In genomic region chr3:48635222-48636021, GRCh38 we compare ENCODE assay signal across 8 cellular contexts. TPM values are rescaled to one million over a fixed set of nuclear protein-coding genes. Genes with fewer than 3 reads are reported as not detected.
DNase-seq lines count a peak whose midpoint lies in the region; ATAC-seq and TF ChIP-seq lines count a peak whose summit lies in the region.

SLC26A6 (minus strand) TSS chr3:48635461; CDS start chr3:48635393, 68 bp downstream.

- H3K79me1 ChIP-seq in H9 (ENCODE audit: insufficient read depth, low read depth, low read length, poor library complexity, severe bottlenecking), result no peaks in the 10 kb centered on the region

- in situ Hi-C loops in G401 (cut with HindIII; ENCODE audit: low sequenced_read_pairs), result no loop called here

- no peak within 1 kb of the TSS for H2BK15ac ChIP-seq in H9 (ENCODE audit: low read depth, low read length)

- H4K91ac ChIP-seq in H9 (ENCODE audit: insufficient read length, low read depth, low read length), result no peak within 1 kb of the TSS

- no peaks in the 10 kb centered on the region for H3K9me3 ChIP-seq in H9 (ENCODE audit: control insufficient read depth, low read depth, low read length)

- H3K4me3 Mint-ChIP-seq in H9 (peak within 1 kb of the TSS; percentile 79 to 90), nephron progenitor cell (peak within 1 kb of the TSS; percentile 85)
- peak within 1 kb of the TSS; percentile 95 for H3K4me3 Mint-ChIP-seq in stimulated activated naive CD8-positive, alpha-beta T cell treated with anti-CD3 and anti-CD28 coated beads, Interleukin-15, amount 100 ng/mL, for 72 hours

- H3T11ph ChIP-seq in H9 (ENCODE audit: low read length), result no peak within 1 kb of the TSS

- H3K14ac ChIP-seq in H9 (ENCODE audit: insufficient read depth, low read length), result peak within 1 kb of the TSS; percentile 67

- H3K27me3 Mint-ChIP-seq in H9 (ENCODE audit: low read depth) (no peaks in the 10 kb centered on the region; the same call in 1 of the 2 replicates), nephron progenitor cell (ENCODE audit: low read depth, poor library complexity) (peaks cover 8% of the 10 kb centered on the region)
- no peaks in the 10 kb centered on the region for H3K27me3 Mint-ChIP-seq in stimulated activated naive CD8-positive, alpha-beta T cell treated with anti-CD3 and anti-CD28 coated beads, Interleukin-15, amount 100 ng/mL, for 72 hours

- H2BK5ac ChIP-seq in H9 (ENCODE audit: insufficient read length, low read length), result no peak within 1 kb of the TSS

- H4K20me1 ChIP-seq in H9 (ENCODE audit: control insufficient read depth, insufficient read depth, insufficient read length), result peaks cover 2% of the 10 kb centered on the region

- no peak within 1 kb of the TSS for H3K23ac ChIP-seq in H9 (ENCODE audit: insufficient read length, low read depth, low read length)

- H2BK120ac ChIP-seq in H9 (ENCODE audit: low read depth, low read length, poor library complexity, severe bottlenecking), result no peak within 1 kb of the TSS

- H3K23me2 ChIP-seq in H9 (ENCODE audit: insufficient read length, low read depth, low read length, poor library complexity, severe bottlenecking), result peaks cover 6% of the 10 kb centered on the region

- no CpG with 5 or more reads among the region's 68 CpGs for WGBS in H9 (ENCODE audit: extremely low coverage, insufficient read length, low lambda C conversion rate)

- no peaks in the 10 kb centered on the region for H3K79me2 ChIP-seq in H9 (ENCODE audit: insufficient read depth, low read length)

- H2BK20ac ChIP-seq in H9 (ENCODE audit: low read depth, low read length, poor library complexity, severe bottlenecking), result no peak within 1 kb of the TSS

- H3K4me1 Mint-ChIP-seq in H9, result peaks cover 28 to 31% of the 10 kb centered on the region in 2 experiments
- H3K4me1 Mint-ChIP-seq in nephron progenitor cell, result peaks cover 55% of the 10 kb centered on the region
- peaks cover 36% of the 10 kb centered on the region for H3K4me1 Mint-ChIP-seq in stimulated activated naive CD8-positive, alpha-beta T cell treated with anti-CD3 and anti-CD28 coated beads, Interleukin-15, amount 100 ng/mL, for 72 hours

- peaks cover 2% of the 10 kb centered on the region for H3K4me1 ChIP-seq in H9 (ENCODE audit: insufficient read depth, low read length)

- H3K9me3 Mint-ChIP-seq in H9 (no peaks in the 10 kb centered on the region), nephron progenitor cell (no peaks in the 10 kb centered on the region)
- H3K9me3 Mint-ChIP-seq in stimulated activated naive CD8-positive, alpha-beta T cell treated with anti-CD3 and anti-CD28 coated beads, Interleukin-15, amount 100 ng/mL, for 72 hours, result no peaks in the 10 kb centered on the region

- peak; percentile 96 for ATAC-seq in stimulated activated naive CD8-positive, alpha-beta T cell treated with anti-CD3 and anti-CD28 coated beads, Interleukin-15, amount 100 ng/mL, for 72 hours

- TF ChIP-seq CTCF in H9 (conservative IDR thresholded peaks at IDR 0.05), result peak; percentile 76
- peak; percentile 60 for TF ChIP-seq CTCF in fibroblast of the aortic adventitia (IDR thresholded peaks at IDR 0.05; ENCODE audit: insufficient read depth, low read length)
- TF ChIP-seq CTCF in nephron progenitor cell (IDR thresholded peaks at IDR 0.05), result peak; percentile 32

- H2AFZ ChIP-seq in H9 (ENCODE audit: low read length), result no peak within 1 kb of the TSS

- peak within 1 kb of the TSS; percentile 87 to 97 (median 96) for H3K27ac Mint-ChIP-seq in H9
- peak within 1 kb of the TSS; percentile 94 for H3K27ac Mint-ChIP-seq in nephron progenitor cell
- H3K27ac Mint-ChIP-seq in stimulated activated naive CD8-positive, alpha-beta T cell treated with anti-CD3 and anti-CD28 coated beads, Interleukin-15, amount 100 ng/mL, for 72 hours, result peak within 1 kb of the TSS; percentile 94 to 97

- peak within 1 kb of the TSS; percentile 76 for H3K4me2 ChIP-seq in H9 (ENCODE audit: insufficient read depth, insufficient read length, low read length)

- H3K27ac ChIP-seq in H9 (ENCODE audit: insufficient read length, low read depth, low read length), result no peak within 1 kb of the TSS

- no peaks in the 10 kb centered on the region for H3K27me3 ChIP-seq in H9 (ENCODE audit: insufficient read depth, low read length)

- H3K4ac ChIP-seq in H9 (ENCODE audit: low read depth, low read length), result no peak within 1 kb of the TSS

- H2AK5ac ChIP-seq in H9 (ENCODE audit: insufficient read length, low read length), result no peak within 1 kb of the TSS

- no peak within 1 kb of the TSS for H4K5ac ChIP-seq in H9 (ENCODE audit: insufficient read length, low read depth, low read length)

- H3K18ac ChIP-seq in H9 (ENCODE audit: insufficient read length, low read depth, low read length), result peak within 1 kb of the TSS; percentile 44

- H2BK12ac ChIP-seq in H9 (ENCODE audit: insufficient read length, low read depth, low read length), result no peak within 1 kb of the TSS

- H4K8ac ChIP-seq in H9 (replicated peaks; ENCODE audit: insufficient read length, low read depth, low read length), result no peak within 1 kb of the TSS

- peak within 1 kb of the TSS; percentile 58 for H3K9ac ChIP-seq in H9 (ENCODE audit: extremely low read depth, insufficient read length, low read length)

- H3K36me3 Mint-ChIP-seq in H9 (ENCODE audit: insufficient read depth in 1 of 3, low read depth in 3 of 3) (peaks cover 16 to 54% (median 54%) of the 10 kb centered on the region in 3 experiments; a peak in 6 of 7 replicates), nephron progenitor cell (ENCODE audit: low read depth) (peaks cover 8% of the 10 kb centered on the region)

- no peak within 1 kb of the TSS for H3K56ac ChIP-seq in H9 (ENCODE audit: insufficient read length, low read depth, low read length)

- peak within 1 kb of the TSS; percentile 89 for H3K4me3 ChIP-seq in fibroblast of the aortic adventitia (ENCODE audit: low read depth, low read length)

- DNase-seq in G401 (ENCODE audit: low spot score) (peak; percentile 95), H9 (peak; percentile 98), M059J (ENCODE audit: low read depth) (peak; percentile 93), SHP77 (lab: John Stamatoyannopoulos, UW) (peak; percentile 91 to 95), fibroblast of the aortic adventitia (ENCODE audit: low read depth) (peak; percentile 91), nephron progenitor cell (peak; percentile 99)
- DNase-seq in activated effector memory CD4-positive, alpha-beta T cell treated with Interleukin-2 at 50 U/mL for 16 hours, result peak; percentile 90
- peak; percentile 92 to 95 for DNase-seq in stimulated activated naive CD8-positive, alpha-beta T cell treated with anti-CD3 and anti-CD28 coated beads, Interleukin-15, amount 100 ng/mL, for 72 hours

RNA-seq across cellular contexts. Expression of gene SLC26A6, which starts in this region (rescaled TPM):
- 40.2 and 51.0 TPM in 2 replicates for total RNA-seq in G401 (2014; rRNA removed; shearing (Covaris generic))
- total RNA-seq in H9 (2021) (56.7 and 61.3 TPM in 2 replicates), fibroblast of the aortic adventitia (ENCODE audit: low replicate concordance) (11.6 and 19.5 TPM in 2 replicates)
- total RNA-seq in M059J (2014; rRNA removed; shearing (Covaris generic)), result 15.2 and 21.3 TPM in 2 replicates
